ENCODE assay signal across 9 cellular contexts in genomic region chr4:102734591-102735385, GRCh38.
DNase-seq lines count a peak whose midpoint lies in the region; ATAC-seq and TF ChIP-seq lines count a peak whose summit lies in the region.
"Had no signal": no experiment of that assay in that cellular context is flagged by ENCODE, and none has a peak within 500 bp of the region (broad histone marks: within the 10 kb centered on the region; RNA-seq: fewer than 3 reads in every experiment).

No MANE protein-coding gene starts in this region.

- H3K4me3 ChIP-seq in GM12865 (ENCODE audit: low read depth, low read length) (no peak overlapping the region), brain microvascular endothelial cell (ENCODE audit: low read depth, low read length) (no peak overlapping the region)

- TF ChIP-seq CTCF in GM12865 (IDR thresholded peaks at IDR 0.05; ENCODE audit: insufficient read depth, low read depth, low read length, missing control alignments) (no peak), brain microvascular endothelial cell (IDR thresholded peaks at IDR 0.05; ENCODE audit: low read depth, low read length, missing control alignments) (no peak)

- H3K4me1 Mint-ChIP-seq in stimulated activated memory B cell treated with anti-CD40 and anti-IgM and Interleukin-4, amounts not matched to agents 10 μg/mL and 1 μg/mL and 100 μg/mL, for 72 hours = peaks cover 60% of the 10 kb centered on the region

- ATAC-seq in GM21390 (IDR thresholded peaks at IDR 0.05; ENCODE audit: unreplicated experiment) (peak; percentile 99), HG03565 (IDR thresholded peaks at IDR 0.05; ENCODE audit: unreplicated experiment) (peak; percentile 99)
- peak; percentile 98 for ATAC-seq in stimulated activated memory B cell treated with anti-CD40 and anti-IgM and Interleukin-4, amounts not matched to agents 10 μg/mL and 1 μg/mL and 100 μg/mL, for 72 hours
- ATAC-seq: Panc1 had no signal

- no peak for TF ChIP-seq POLR2A in erythroblast (IDR thresholded peaks at IDR 0.05; ENCODE audit: low read length)

- H3K4me3 Mint-ChIP-seq in stimulated activated memory B cell treated with anti-CD40 and anti-IgM and Interleukin-4, amounts not matched to agents 10 μg/mL and 1 μg/mL and 100 μg/mL, for 72 hours = no peak overlapping the region

- no peaks in the 10 kb centered on the region for H3K27me3 Mint-ChIP-seq in stimulated activated memory B cell treated with anti-CD40 and anti-IgM and Interleukin-4, amounts not matched to agents 10 μg/mL and 1 μg/mL and 100 μg/mL, for 72 hours

- H3K27ac Mint-ChIP-seq in stimulated activated memory B cell treated with anti-CD40 and anti-IgM and Interleukin-4, amounts not matched to agents 10 μg/mL and 1 μg/mL and 100 μg/mL, for 72 hours = peak overlapping the region; percentile 74

- H3K36me3 ChIP-seq in brain microvascular endothelial cell (replicated peaks) = no peaks in the 10 kb centered on the region

- H3K36me3 Mint-ChIP-seq in stimulated activated memory B cell treated with anti-CD40 and anti-IgM and Interleukin-4, amounts not matched to agents 10 μg/mL and 1 μg/mL and 100 μg/mL, for 72 hours = peaks cover 78% of the 10 kb centered on the region

- in situ Hi-C loops in brain microvascular endothelial cell (cut with HindIII; ENCODE audit: low pct_ligation_motif_present, low sequenced_read_pairs) = no loop called here

- H3K27me3 ChIP-seq in brain microvascular endothelial cell (replicated peaks) = no peaks in the 10 kb centered on the region

- no peak overlapping the region for H3K27ac ChIP-seq in brain microvascular endothelial cell

- peak; percentile 66 for DNase-seq in GM12865 (ENCODE audit: low read depth)
- peak; percentile 37 for DNase-seq in brain microvascular endothelial cell
- DNase-seq in C1 segment of cervical spinal cord (lab: John Stamatoyannopoulos, UW) = no peak
- DNase-seq in globus pallidus (ENCODE audit: low spot score) = no peak
- DNase-seq in erythroblast (lab: John Stamatoyannopoulos, UW) = no peak

- H3K9me3 Mint-ChIP-seq in stimulated activated memory B cell treated with anti-CD40 and anti-IgM and Interleukin-4, amounts not matched to agents 10 μg/mL and 1 μg/mL and 100 μg/mL, for 72 hours = peaks cover 14% of the 10 kb centered on the region

Comparison
In these comparisons a context has a peak if more than half of its experiments do, and no peak if none do; other contexts are left out.
1. DNase-seq: peak in GM12865 (single experiment) and brain microvascular endothelial cell (single experiment); none in C1 segment of cervical spinal cord (0 of 14), globus pallidus (single experiment) and erythroblast (0 of 2).
2. Peak in every context shown above with its lines, with median percentiles within 50 percentile points of each other: ATAC-seq.